In the genomic region with DNA sequence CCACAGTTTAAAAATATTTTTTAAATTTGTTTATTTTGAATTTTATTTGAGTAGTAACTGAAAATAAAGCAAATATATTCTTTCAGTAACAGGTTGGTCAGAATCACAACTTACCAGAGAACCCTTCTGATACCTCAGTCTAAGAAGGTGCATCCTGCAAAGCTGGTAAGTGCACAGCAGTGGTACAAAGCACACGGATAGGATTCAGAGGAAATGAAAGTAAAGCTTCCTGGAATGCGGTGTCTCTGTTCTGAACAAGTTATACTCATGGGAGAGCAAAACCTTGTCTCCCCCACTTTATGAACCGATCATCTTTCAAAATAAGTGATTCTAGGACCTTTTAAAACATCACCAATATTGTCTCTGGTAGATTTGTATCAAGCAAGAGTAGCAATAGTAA, we compare ENCODE assay signal across 1 cellular context.
TF ChIP-seq lines count a peak whose summit lies in the region.

No MANE protein-coding gene starts in this region.

TF ChIP-seq in HepG2, 621 proteins besides CTCF, POLR2A, EP300 and RAD21 (continued from another document):
- TF ChIP-seq, protein P1, sequence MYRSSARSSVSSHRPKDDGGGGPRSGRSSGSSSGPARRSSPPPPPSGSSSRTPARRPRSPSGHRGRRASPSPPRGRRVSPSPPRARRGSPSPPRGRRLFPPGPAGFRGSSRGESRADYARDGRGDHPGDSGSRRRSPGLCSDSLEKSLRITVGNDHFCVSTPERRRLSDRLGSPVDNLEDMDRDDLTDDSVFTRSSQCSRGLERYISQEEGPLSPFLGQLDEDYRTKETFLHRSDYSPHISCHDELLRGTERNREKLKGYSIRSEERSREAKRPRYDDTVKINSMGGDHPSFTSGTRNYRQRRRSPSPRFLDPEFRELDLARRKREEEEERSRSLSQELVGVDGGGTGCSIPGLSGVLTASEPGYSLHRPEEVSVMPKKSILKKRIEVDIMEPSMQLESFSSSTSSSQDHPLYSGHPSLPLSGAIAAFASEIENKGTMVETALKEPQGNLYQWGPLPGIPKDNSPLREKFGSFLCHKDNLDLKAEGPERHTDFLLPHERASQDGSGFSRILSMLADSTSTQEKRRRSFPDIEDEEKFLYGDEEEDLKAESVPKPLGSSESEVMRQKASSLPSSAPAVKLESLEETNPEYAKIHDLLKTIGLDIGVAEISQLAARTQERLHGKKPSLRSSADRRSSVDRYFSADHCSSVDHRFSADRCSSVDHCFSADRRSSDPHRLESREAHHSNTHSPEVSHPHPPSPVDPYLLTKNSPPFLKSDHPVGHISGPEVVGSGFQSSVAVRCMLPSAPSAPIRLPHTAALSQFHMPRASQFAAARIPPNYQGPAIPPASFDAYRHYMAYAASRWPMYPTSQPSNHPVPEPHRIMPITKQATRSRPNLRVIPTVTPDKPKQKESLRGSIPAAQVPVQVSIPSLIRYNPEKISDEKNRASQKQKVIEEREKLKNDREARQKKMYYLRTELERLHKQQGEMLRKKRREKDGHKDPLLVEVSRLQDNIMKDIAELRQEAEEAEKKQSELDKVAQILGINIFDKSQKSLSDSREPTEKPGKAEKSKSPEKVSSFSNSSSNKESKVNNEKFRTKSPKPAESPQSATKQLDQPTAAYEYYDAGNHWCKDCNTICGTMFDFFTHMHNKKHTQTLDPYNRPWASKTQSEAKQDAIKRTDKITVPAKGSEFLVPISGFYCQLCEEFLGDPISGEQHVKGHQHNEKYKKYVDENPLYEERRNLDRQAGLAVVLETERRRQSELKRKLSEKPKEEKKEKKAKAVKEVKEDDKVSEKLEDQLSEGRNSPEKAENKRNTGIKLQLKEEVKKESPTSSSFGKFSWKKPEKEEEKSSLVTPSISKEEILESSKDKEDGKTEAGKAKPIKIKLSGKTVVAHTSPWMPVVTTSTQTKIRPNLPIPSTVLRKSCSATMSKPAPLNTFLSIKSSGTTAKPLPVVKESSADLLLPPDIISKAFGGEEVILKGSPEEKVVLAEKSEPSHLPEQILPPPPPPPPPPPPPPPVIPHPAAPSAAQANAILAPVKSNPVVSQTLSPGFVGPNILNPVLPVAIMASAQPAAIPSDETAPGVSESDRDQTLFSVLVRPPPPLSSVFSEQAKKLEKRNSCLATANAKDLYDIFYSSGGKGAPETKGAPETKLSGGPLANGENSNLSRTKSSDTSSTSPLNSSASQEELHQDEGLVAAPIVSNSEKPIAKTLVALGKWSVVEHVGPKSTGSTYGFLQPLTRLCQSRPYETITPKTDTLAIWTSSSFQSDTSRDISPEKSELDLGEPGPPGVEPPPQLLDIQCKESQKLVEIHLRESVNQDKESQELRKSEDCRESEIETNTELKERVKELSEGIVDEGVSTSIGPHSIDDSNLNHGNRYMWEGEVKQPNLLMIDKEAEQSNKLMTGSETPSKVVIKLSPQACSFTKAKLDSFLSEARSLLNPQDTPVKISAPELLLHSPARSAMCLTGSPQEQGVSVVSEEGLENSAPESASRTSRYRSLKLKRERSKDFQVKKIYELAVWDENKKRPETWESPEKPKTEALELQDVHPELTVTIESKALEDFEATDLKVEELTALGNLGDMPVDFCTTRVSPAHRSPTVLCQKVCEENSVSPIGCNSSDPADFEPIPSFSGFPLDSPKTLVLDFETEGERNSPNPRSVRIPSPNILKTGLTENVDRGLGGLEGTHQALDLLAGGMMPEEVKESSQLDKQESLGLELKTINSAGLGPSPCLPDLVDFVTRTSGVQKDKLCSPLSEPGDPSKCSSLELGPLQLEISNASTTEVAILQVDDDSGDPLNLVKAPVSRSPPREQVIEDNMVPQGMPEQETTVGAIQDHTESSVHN (CRISPR knock-in tag; IDR thresholded peaks at IDR 0.05), result no peak
- TF ChIP-seq ZKSCAN1 (IDR thresholded peaks at IDR 0.05; ENCODE audit: low read length) (no peak), CREB1 (IDR thresholded peaks at IDR 0.05) (no peak), CREB1 (CRISPR knock-in tag; IDR thresholded peaks at IDR 0.05) (no peak), ZNF773 (CRISPR knock-in tag; IDR thresholded peaks at IDR 0.05; ENCODE audit: borderline replicate concordance) (no peak), ZBTB42 (CRISPR knock-in tag; IDR thresholded peaks at IDR 0.05) (no peak), SUZ12 (IDR thresholded peaks at IDR 0.05; ENCODE audit: low read depth, low read length) (no peak)
